In the genomic region with DNA sequence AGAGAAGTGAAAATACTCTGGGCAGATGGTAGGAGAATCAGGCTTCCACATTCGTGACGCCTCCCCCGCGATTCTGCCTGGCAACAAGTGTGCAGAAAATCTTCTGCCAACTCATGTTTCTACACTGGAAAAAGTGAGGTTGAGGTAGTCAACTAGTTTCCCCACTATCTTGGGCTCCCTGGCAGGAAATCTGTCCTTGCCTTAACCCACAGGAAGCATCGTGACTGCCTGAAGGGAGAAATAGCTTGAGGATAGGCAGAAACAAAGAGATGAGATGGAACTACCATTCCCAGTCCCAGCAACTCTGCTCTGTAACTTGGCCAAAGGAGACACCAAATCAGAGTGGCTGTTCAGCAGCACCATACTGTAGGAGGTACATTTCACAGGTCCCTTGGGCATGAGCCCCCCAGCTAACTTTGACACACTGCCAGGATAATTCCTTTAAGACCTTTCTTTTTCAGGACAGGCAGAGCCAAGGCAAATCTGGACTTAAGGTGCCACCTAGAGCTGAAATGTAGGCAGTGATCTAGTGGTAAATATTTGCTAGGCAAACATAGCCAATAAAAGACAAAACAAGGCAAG, we compare ENCODE assay signal across 10 cellular contexts.
DNase-seq lines count a peak whose midpoint lies in the region; ATAC-seq and TF ChIP-seq lines count a peak whose summit lies in the region.
"Had no signal": no experiment of that assay in that cellular context is flagged by ENCODE, and none has a peak within 500 bp of the region (broad histone marks: within the 10 kb centered on the region; RNA-seq: fewer than 3 reads in every experiment).

No MANE protein-coding gene starts in this region.

- H3K27ac ChIP-seq in right atrium auricular region (no peak overlapping the region), SK-N-MC (no peak overlapping the region), left ventricle myocardium inferior (replicated peaks) (no peak overlapping the region), aorta (ENCODE audit: low read depth in 1 of 2, low read length in 2 of 2) (no peak overlapping the region)

- ATAC-seq in Right ventricle myocardium inferior (peak; percentile 34), aorta (ENCODE audit: low FRiP score) (no peak), esophagus mucosa (no peak)

- H3K36me3 ChIP-seq in right atrium auricular region (no peaks in the 10 kb centered on the region), SK-N-MC (ENCODE audit: insufficient read depth, low read length) (no peaks in the 10 kb centered on the region), left ventricle myocardium inferior (no peaks in the 10 kb centered on the region), aorta (ENCODE audit: control insufficient read depth in 1 of 2, insufficient read depth in 2 of 2, low read length in 1 of 2) (no peaks in the 10 kb centered on the region)

- H3K4me3 ChIP-seq in right atrium auricular region, result no peak overlapping the region
- no peak overlapping the region for H3K4me3 ChIP-seq in SK-N-MC
- H3K4me3 ChIP-seq in left ventricle myocardium inferior, result no peak overlapping the region
- H3K4me3 ChIP-seq in aorta (ENCODE audit: low read length in 2 of 2), result no peak overlapping the region
- H3K4me3 ChIP-seq: smooth muscle cell had no signal

- 65 to 79% methylated on average over 5 of the region's 5 CpGs for WGBS in aorta, 2 donors

- no peak overlapping the region for H3K9ac ChIP-seq in SK-N-MC (ENCODE audit: insufficient read length)

- no peak for DNase-seq in Right ventricle myocardium inferior (ENCODE audit: missing footprints)
- DNase-seq in right atrium auricular region (ENCODE audit: low spot score), result no peak
- peak; percentile 26 for DNase-seq in SK-N-MC (ENCODE audit: low read depth, low spot score)
- peak; percentile 23 for DNase-seq in left ventricle myocardium inferior
- peak; percentile 74 to 82 for DNase-seq in aorta
- no peak for DNase-seq in NCI-H1105 (lab: John Stamatoyannopoulos, UW)
- no peak for DNase-seq in GM19238 (ENCODE audit: insufficient read length, low spot score)
- DNase-seq: DMS153 had no signal

- H3K4me1 ChIP-seq in right atrium auricular region (no peaks in the 10 kb centered on the region), left ventricle myocardium inferior (no peaks in the 10 kb centered on the region), aorta (ENCODE audit: control insufficient read depth in 1 of 2, insufficient read depth in 2 of 2, low read length in 2 of 2) (no peaks in the 10 kb centered on the region)

- TF ChIP-seq CTCF in right atrium auricular region (IDR thresholded peaks at IDR 0.05) (no peak), left ventricle myocardium inferior (IDR thresholded peaks at IDR 0.05; ENCODE audit: borderline replicate concordance) (no peak)

- intact Hi-C loops in Right ventricle myocardium inferior (cut with DNase I) (no loop called here), left ventricle myocardium inferior (cut with micrococcal nuclease) (no loop called here), aorta (cut with DNase I) (loop anchor here (10.0 kb wide), 4 partner anchors 382 to 802 kb away; a partner anchor contains a TSS)

- H3K27me3 ChIP-seq in right atrium auricular region (no peaks in the 10 kb centered on the region), left ventricle myocardium inferior (ENCODE audit: low read depth) (peaks cover 29% of the 10 kb centered on the region), aorta (ENCODE audit: control insufficient read depth in 1 of 2, insufficient read depth in 2 of 2, low read length in 1 of 2) (no peaks in the 10 kb centered on the region)

- H3K9me3 ChIP-seq in right atrium auricular region (peaks cover 0 to 7% of the 10 kb centered on the region in 2 donors), SK-N-MC (ENCODE audit: low read depth, low read length) (no peaks in the 10 kb centered on the region), left ventricle myocardium inferior (replicated peaks) (peaks cover 11% of the 10 kb centered on the region), aorta (ENCODE audit: control insufficient read depth, low read length) (no peaks in the 10 kb centered on the region)

Comparison
In these comparisons a context has a peak if more than half of its experiments do, and no peak if none do; other contexts are left out.
1. DNase-seq: peak in SK-N-MC (single experiment), left ventricle myocardium inferior (single experiment) and aorta (2 of 2); none in Right ventricle myocardium inferior (single experiment), right atrium auricular region (single experiment), NCI-H1105 (single experiment) and GM19238 (single experiment).
2. intact Hi-C loops: an anchor here in aorta (10.0 kb wide); none called in Right ventricle myocardium inferior and left ventricle myocardium inferior.